8 cellular contexts compared by ENCODE assay signal in the genomic region with DNA sequence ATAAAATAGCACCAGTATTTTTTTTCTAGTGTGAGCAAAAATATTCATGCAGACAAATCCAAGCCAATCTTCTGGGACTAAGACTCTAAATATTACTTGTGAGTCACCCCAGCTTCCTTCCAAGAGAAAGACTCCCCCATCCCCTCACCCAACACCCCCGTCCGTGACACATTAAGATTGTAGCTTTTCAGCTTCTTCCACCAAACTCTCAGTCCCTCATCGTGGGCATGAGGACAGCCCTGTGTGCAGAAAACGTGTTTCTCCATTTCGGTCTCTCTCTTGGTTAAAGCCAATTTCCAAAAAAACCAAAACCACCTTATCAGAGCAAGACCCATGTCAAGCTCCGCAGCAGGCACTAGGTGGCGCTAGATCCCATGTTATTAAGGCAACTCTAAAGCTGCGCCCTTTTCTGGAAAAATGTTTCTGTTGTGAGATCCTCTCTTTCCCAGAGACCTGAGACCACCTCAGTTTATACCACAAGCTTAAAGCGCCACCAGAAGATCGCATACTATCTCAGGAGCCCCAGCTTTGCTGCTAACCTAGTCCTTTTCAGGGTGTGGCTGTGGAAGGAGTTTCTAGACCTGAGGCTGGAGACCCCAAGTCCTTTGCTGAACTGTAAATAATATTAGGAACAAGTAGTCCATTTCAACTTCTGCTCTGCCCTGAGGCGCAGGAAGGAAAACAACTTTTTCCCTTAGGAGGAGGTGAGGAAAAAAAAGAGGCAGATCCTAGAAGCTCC.
DNase-seq lines count a peak whose midpoint lies in the region; ATAC-seq and TF ChIP-seq lines count a peak whose summit lies in the region.

No MANE protein-coding gene starts in this region.

- peak; percentile 95 for TF ChIP-seq CTCF in osteocyte (IDR thresholded peaks at IDR 0.05)

- H3K27me3 Mint-ChIP-seq in activated naive CD8-positive, alpha-beta T cell treated with anti-CD3 and anti-CD28 coated beads for 36 hours, result no peaks in the 10 kb centered on the region
- H3K27me3 Mint-ChIP-seq in osteocyte (ENCODE audit: unreplicated experiment), result no peaks in the 10 kb centered on the region

- ATAC-seq in Right ventricle myocardium inferior (peak; percentile 77), GM19467 (IDR thresholded peaks at IDR 0.05; ENCODE audit: unreplicated experiment) (no peak)

- H3K27ac ChIP-seq in temporal lobe (ENCODE audit: low read depth, low read length), result peak overlapping the region; percentile 39

- H3K36me3 Mint-ChIP-seq in activated naive CD8-positive, alpha-beta T cell treated with anti-CD3 and anti-CD28 coated beads for 36 hours, result no peaks in the 10 kb centered on the region
- H3K36me3 Mint-ChIP-seq in osteocyte (ENCODE audit: unreplicated experiment), result no peaks in the 10 kb centered on the region

- no peak overlapping the region for H3K27ac Mint-ChIP-seq in activated naive CD8-positive, alpha-beta T cell treated with anti-CD3 and anti-CD28 coated beads for 36 hours
- H3K27ac Mint-ChIP-seq in osteocyte (ENCODE audit: unreplicated experiment), result peak overlapping the region; percentile 63

- intact Hi-C loops in Right ventricle myocardium inferior (cut with DNase I), result loop anchor here (1.0 to 10.0 kb wide), 5 partner anchors 71 to 536 kb away; partner anchors contain the start of gene LGALSL

- H3K4me3 Mint-ChIP-seq in activated naive CD8-positive, alpha-beta T cell treated with anti-CD3 and anti-CD28 coated beads for 36 hours, result peak overlapping the region; percentile 15
- H3K4me3 Mint-ChIP-seq in osteocyte (ENCODE audit: unreplicated experiment), result peak overlapping the region; percentile 68

- peaks cover 34% of the 10 kb centered on the region for H3K4me1 Mint-ChIP-seq in activated naive CD8-positive, alpha-beta T cell treated with anti-CD3 and anti-CD28 coated beads for 36 hours
- H3K4me1 Mint-ChIP-seq in osteocyte (ENCODE audit: unreplicated experiment), result peaks cover 23% of the 10 kb centered on the region

- DNase-seq in ELF-1 (ENCODE audit: low read depth, low spot score), result peak; percentile 86
- DNase-seq in NCI-H1105 (lab: John Stamatoyannopoulos, UW), result peak; percentile 91
- DNase-seq in SKM-1 (lab: John Stamatoyannopoulos, UW; ENCODE audit: unreplicated experiment), result peak; percentile 72
- peak; percentile 66 for DNase-seq in activated naive CD8-positive, alpha-beta T cell treated with anti-CD3 and anti-CD28 coated beads for 36 hours
- DNase-seq in Right ventricle myocardium inferior (ENCODE audit: missing footprints), result peak; percentile 79
- DNase-seq in osteocyte (ENCODE audit: extremely low spot score, unreplicated experiment), result peak; percentile 91

- no peaks in the 10 kb centered on the region for H3K9me3 Mint-ChIP-seq in activated naive CD8-positive, alpha-beta T cell treated with anti-CD3 and anti-CD28 coated beads for 36 hours
- no peaks in the 10 kb centered on the region for H3K9me3 Mint-ChIP-seq in osteocyte (ENCODE audit: unreplicated experiment)
